17 cellular contexts compared by ENCODE assay signal in genomic region chr15:75153565-75154248, GRCh38. TPM values are rescaled to one million over a fixed set of nuclear protein-coding genes. Genes with fewer than 3 reads are reported as not detected.
DNase-seq lines count a peak whose midpoint lies in the region; ATAC-seq and TF ChIP-seq lines count a peak whose summit lies in the region.
"Had no signal": no experiment of that assay in that cellular context is flagged by ENCODE, and none has a peak within 500 bp of the region (broad histone marks: within the 10 kb centered on the region; RNA-seq: fewer than 3 reads in every experiment).

No MANE protein-coding gene starts in this region.

- TF ChIP-seq CTCF in CD14-positive monocyte (IDR thresholded peaks at IDR 0.05) (no peak), HL-60 (IDR thresholded peaks at IDR 0.05; ENCODE audit: insufficient read depth, low read length) (no peak), right lobe of liver (IDR thresholded peaks at IDR 0.05) (no peak)

- intact Hi-C loops in CD14-positive monocyte (cut with micrococcal nuclease): loop anchor here in 1 of 2 donors (5.0 kb wide), 1 partner anchor 34 kb away; no protein-coding TSS in a partner anchor
- intact Hi-C loops in right lobe of liver (cut with DNase I): no loop called here

- H3K27me3 Mint-ChIP-seq in CD14-positive monocyte (ENCODE audit: low read depth in 3 of 3): peaks cover 0 to 7% (median 2%) of the 10 kb centered on the region in 3 donors

- peaks cover 83% of the 10 kb centered on the region for H3K4me1 Mint-ChIP-seq in CD14-positive monocyte

- H3K27ac Mint-ChIP-seq in CD14-positive monocyte: peak overlapping the region; percentile 88 to 95 (median 93)
- H3K27ac Mint-ChIP-seq: activated T-cell treated with anti-CD3 and anti-CD28 coated beads, Interleukin-2, amount 50 U/mL, for 72 hours; HFFc6; T-helper 17 cell had no signal

- no peak for TF ChIP-seq POLR2A in right lobe of liver (IDR thresholded peaks at IDR 0.05)

- H3K9me3 Mint-ChIP-seq in CD14-positive monocyte: peaks cover 0 to 8% (median 3%) of the 10 kb centered on the region in 7 donors
- H3K9me3 Mint-ChIP-seq: activated T-cell treated with anti-CD3 and anti-CD28 coated beads, Interleukin-2, amount 50 U/mL, for 72 hours had no signal

- 58% methylated on average over 3 of the region's 7 CpGs for whole genome bisulfite sequencing in right lobe of liver (ENCODE audit: insufficient coverage, low coverage, low lambda C conversion rate, missing lambda C conversion rate)

- H3K9me3 ChIP-seq in right lobe of liver: no peaks in the 10 kb centered on the region
- H3K9me3 ChIP-seq: thyroid gland had no signal

- no peaks in the 10 kb centered on the region for H3K27me3 ChIP-seq in HL-60 (ENCODE audit: insufficient read depth, poor library complexity, severe bottlenecking)
- no peaks in the 10 kb centered on the region for H3K27me3 ChIP-seq in right lobe of liver
- H3K27me3 ChIP-seq: heart left ventricle, MG63, thyroid gland had no signal

- H3K4me3 Mint-ChIP-seq in CD14-positive monocyte: peak overlapping the region; percentile 62 to 79
- H3K4me3 Mint-ChIP-seq: activated T-cell treated with anti-CD3 and anti-CD28 coated beads, Interleukin-2, amount 50 U/mL, for 72 hours; HFFc6; naive B cell; T-helper 17 cell had no signal

- H3K4me3 ChIP-seq in HL-60 (replicated peaks; ENCODE audit: insufficient read depth, low read length): no peak overlapping the region
- no peak overlapping the region for H3K4me3 ChIP-seq in right lobe of liver
- H3K4me3 ChIP-seq: heart left ventricle, MG63, PC-9, thyroid gland had no signal

- peak; percentile 13 to 30 (median 18) for ATAC-seq in right lobe of liver
- no peak for ATAC-seq in HG02678 (IDR thresholded peaks at IDR 0.05; ENCODE audit: unreplicated experiment)
- no peak for ATAC-seq in GM19467 (IDR thresholded peaks at IDR 0.05; ENCODE audit: unreplicated experiment)
- no peak for ATAC-seq in GM21360 (IDR thresholded peaks at IDR 0.05; ENCODE audit: unreplicated experiment)
- ATAC-seq: activated T-cell treated with anti-CD3 and anti-CD28 coated beads, Interleukin-2, amount 50 U/mL, for 72 hours; T-helper 17 cell had no signal

- H3K36me3 Mint-ChIP-seq in CD14-positive monocyte: peaks cover 3 to 7% of the 10 kb centered on the region in 2 donors
- H3K36me3 Mint-ChIP-seq: naive B cell had no signal

- H3K36me3 ChIP-seq in right lobe of liver: no peaks in the 10 kb centered on the region
- H3K36me3 ChIP-seq: heart left ventricle, MG63, thyroid gland had no signal

- H3K27ac ChIP-seq in HL-60 (replicated peaks) (peak overlapping the region; percentile 86), right lobe of liver (no peak overlapping the region)
- H3K27ac ChIP-seq: PC-9, thyroid gland had no signal

- DNase-seq in CD14-positive monocyte (ENCODE audit: low spot score) (no peak), HL-60 (ENCODE audit: low read depth in 1 of 2, low spot score in 1 of 2) (peak in 1 of 2 experiments; percentile 92), SIG-M5 treated with dmso at 0.1 percent for 504 hours (lab: John Stamatoyannopoulos, UW; ENCODE audit: unreplicated experiment) (peak; percentile 87), right lobe of liver (no peak), middle frontal gyrus (ENCODE audit: extremely low spot score, low spot score) (no peak)
- DNase-seq: activated T-cell treated with anti-CD3 and anti-CD28 coated beads, Interleukin-2, amount 50 U/mL, for 72 hours; MG63; naive B cell; stimulated activated CD4-positive, alpha-beta T cell treated with anti-CD3 and anti-CD28 coated beads, Interleukin-2, amount 100 ng/mL, for 24 hours; T-helper 17 cell; thyroid gland had no signal

- H3K4me1 ChIP-seq in right lobe of liver: no peaks in the 10 kb centered on the region

RNA-seq across cellular contexts. Expression of gene C15orf39, which starts 48.0 kb away (rescaled TPM):
- polyA plus RNA-seq in CD14-positive monocyte: 10 to 100 TPM in 1 of 2 donors, 1 to 10 TPM in 1; 8.9 to 18.2 TPM
- total RNA-seq in right lobe of liver: 1 to 10 TPM; 3.6 to 9.4 (median 5.8) TPM

Comparison
In these comparisons a context has a peak if more than half of its experiments do, and no peak if none do; other contexts are left out.
1. ATAC-seq: peak in right lobe of liver (4 of 4); none in HG02678 (single experiment), GM19467 (single experiment) and GM21360 (single experiment).